ENCODE assay signal across 19 cellular contexts in genomic region chr12:119241049-119241448, GRCh38.
DNase-seq lines count a peak whose midpoint lies in the region; ATAC-seq and TF ChIP-seq lines count a peak whose summit lies in the region.
"Had no signal": no experiment of that assay in that cellular context is flagged by ENCODE, and none has a peak within 500 bp of the region (broad histone marks: within the 10 kb centered on the region; RNA-seq: fewer than 3 reads in every experiment).

No MANE protein-coding gene starts in this region.

- no peak overlapping the region for H2BK15ac ChIP-seq in mesendoderm (replicated peaks; ENCODE audit: low read depth)

- CTCF ChIA-PET in Caco-2 (lab: Charles Lee) = interaction anchor here (0.9 kb wide), 1 partner anchor 11 kb away, joined by 3 read pairs; no protein-coding TSS in a partner anchor
- CTCF ChIA-PET in WTC11 (lab: Charles Lee) = no interaction called here

- POLR2A ChIA-PET in Caco-2 (lab: Charles Lee) (interaction anchor here (0.5 kb wide), 1 partner anchor 475 kb away, joined by 3 read pairs; no protein-coding TSS in a partner anchor), WTC11 (lab: Charles Lee) (no interaction called here)

- DNase-seq in Caco-2 = peak in 1 of 2 experiments; percentile 46
- no peak for DNase-seq in WTC11 (ENCODE audit: low spot score)
- no peak for DNase-seq in lower lobe of right lung
- DNase-seq in upper lobe of right lung = no peak
- DNase-seq in DMS53 treated with DMSO at 0.1 percent for 48 hours (lab: John Stamatoyannopoulos, UW; ENCODE audit: unreplicated experiment) = no peak
- no peak for DNase-seq in mesendoderm
- DNase-seq in amygdala (lab: John Stamatoyannopoulos, UW) = no peak
- DNase-seq: Calu3; CD4-positive, CD25-positive, alpha-beta regulatory T cell; CD8-positive, alpha-beta T cell; DMS53; DND-41; H9 had no signal

- no peaks in the 10 kb centered on the region for H3K27me3 ChIP-seq in Caco-2 (replicated peaks; ENCODE audit: control insufficient read depth, insufficient read depth, low read length)
- H3K27me3 ChIP-seq in lower lobe of right lung (ENCODE audit: low read depth) = no peaks in the 10 kb centered on the region
- H3K27me3 ChIP-seq in upper lobe of right lung = no peaks in the 10 kb centered on the region
- H3K27me3 ChIP-seq in mesendoderm (ENCODE audit: insufficient read depth, low read length, poor library complexity) = no peaks in the 10 kb centered on the region
- H3K27me3 ChIP-seq: BLaER1 had no signal

- H3K4ac ChIP-seq in mesendoderm (ENCODE audit: low read depth, low read length) = no peak overlapping the region

- no peak overlapping the region for H2BK120ac ChIP-seq in mesendoderm (ENCODE audit: low read depth, low read length)

- peaks cover 34% of the 10 kb centered on the region for H3K4me1 Mint-ChIP-seq in Caco-2 (ENCODE audit: low read depth, unreplicated experiment)
- H3K4me1 Mint-ChIP-seq in WTC11 = peaks cover 34% of the 10 kb centered on the region
- H3K4me1 Mint-ChIP-seq: B cell; CD4-positive, CD25-positive, alpha-beta regulatory T cell had no signal

- ATAC-seq in WTC11 (no peak), lower lobe of right lung (peak; percentile 30 to 79), upper lobe of right lung (peak; percentile 41)
- ATAC-seq: CD8-positive, alpha-beta T cell; GM23338; HCT116 had no signal

- H2BK5ac ChIP-seq in mesendoderm (ENCODE audit: low read length) = no peak overlapping the region

- no TSS peak for BruUV-seq in Caco-2 (replicated peaks; lab: Mats Ljungman, UMichigan)

- TF ChIP-seq CTCF in Caco-2 (IDR thresholded peaks at IDR 0.05; ENCODE audit: insufficient read depth in 1 of 2, low read depth in 1 of 2, low read length in 1 of 2, severe bottlenecking in 1 of 2, unreplicated experiment in 1 of 2) (no peak), WTC11 (IDR thresholded peaks at IDR 0.05) (no peak), lower lobe of right lung (IDR thresholded peaks at IDR 0.05) (no peak), upper lobe of right lung (IDR thresholded peaks at IDR 0.05) (no peak)

- no peak overlapping the region for H3K23ac ChIP-seq in mesendoderm (ENCODE audit: low read length)

- H3K79me1 ChIP-seq in mesendoderm (ENCODE audit: low read length) = no peaks in the 10 kb centered on the region

- H3K36me3 Mint-ChIP-seq in Caco-2 (ENCODE audit: insufficient read depth, unreplicated experiment) (peaks cover 5% of the 10 kb centered on the region), WTC11 (no peaks in the 10 kb centered on the region)
- H3K36me3 Mint-ChIP-seq: CD4-positive, CD25-positive, alpha-beta regulatory T cell; CD8-positive, alpha-beta T cell had no signal

- H3K4me1 ChIP-seq in Caco-2 (peaks cover 34% of the 10 kb centered on the region), lower lobe of right lung (no peaks in the 10 kb centered on the region), upper lobe of right lung (no peaks in the 10 kb centered on the region), mesendoderm (ENCODE audit: control insufficient read depth, low read depth, low read length) (no peaks in the 10 kb centered on the region)
- H3K4me1 ChIP-seq: BLaER1 had no signal

- H3K36me3 ChIP-seq in Caco-2 (ENCODE audit: control insufficient read depth, insufficient read depth, low read length) (no peaks in the 10 kb centered on the region), lower lobe of right lung (no peaks in the 10 kb centered on the region), upper lobe of right lung (no peaks in the 10 kb centered on the region), mesendoderm (ENCODE audit: control insufficient read depth, insufficient read depth, low read length) (no peaks in the 10 kb centered on the region)
- H3K36me3 ChIP-seq: BLaER1 had no signal

- intact Hi-C loops in Caco-2 (cut with micrococcal nuclease; ENCODE audit: unreplicated experiment) = no loop called here
- intact Hi-C loops in lower lobe of right lung (cut with DNase I) = no loop called here
- intact Hi-C loops in upper lobe of right lung (cut with DNase I) = no loop called here

- no peaks in the 10 kb centered on the region for H3K9me3 ChIP-seq in Caco-2
- H3K9me3 ChIP-seq in lower lobe of right lung = no peaks in the 10 kb centered on the region
- no peaks in the 10 kb centered on the region for H3K9me3 ChIP-seq in upper lobe of right lung
- H3K9me3 ChIP-seq: BLaER1 had no signal

- peak overlapping the region; percentile 33 for H3K4me3 Mint-ChIP-seq in Caco-2 (ENCODE audit: unreplicated experiment)
- H3K4me3 Mint-ChIP-seq in WTC11 = no peak overlapping the region
- H3K4me3 Mint-ChIP-seq: B cell; CD4-positive, CD25-positive, alpha-beta regulatory T cell; CD8-positive, alpha-beta T cell; GM23338; H9 had no signal

- no peak overlapping the region for H3K4me2 ChIP-seq in mesendoderm (ENCODE audit: low read length)
- H3K4me2 ChIP-seq: BLaER1, GM23338 had no signal

- no peak overlapping the region for H4K8ac ChIP-seq in mesendoderm (ENCODE audit: low read depth, low read length)

- H3K27ac Mint-ChIP-seq in Caco-2 (ENCODE audit: unreplicated experiment) (peak overlapping the region; percentile 66), WTC11 (peak overlapping the region; percentile 44; the same call in 1 of the 2 replicates)
- H3K27ac Mint-ChIP-seq: B cell; CD4-positive, CD25-positive, alpha-beta regulatory T cell; CD8-positive, alpha-beta T cell; GM23338; H9 had no signal

- H2AK5ac ChIP-seq in mesendoderm (ENCODE audit: low read length) = no peak overlapping the region

- H4K5ac ChIP-seq in mesendoderm (ENCODE audit: low read length) = no peak overlapping the region

- peaks cover 8% of the 10 kb centered on the region for H3K9me3 Mint-ChIP-seq in Caco-2 (ENCODE audit: unreplicated experiment)
- H3K9me3 Mint-ChIP-seq in WTC11 = no peaks in the 10 kb centered on the region
- H3K9me3 Mint-ChIP-seq: H9 had no signal

- H3K27me3 Mint-ChIP-seq in Caco-2 (ENCODE audit: insufficient read depth, unreplicated experiment) (no peaks in the 10 kb centered on the region), WTC11 (ENCODE audit: low read depth) (no peaks in the 10 kb centered on the region)

- H3K56ac ChIP-seq in mesendoderm (ENCODE audit: low read length) = no peak overlapping the region

- H3K27ac ChIP-seq in lower lobe of right lung = no peak overlapping the region
- H3K27ac ChIP-seq in upper lobe of right lung = no peak overlapping the region
- no peak overlapping the region for H3K27ac ChIP-seq in mesendoderm (ENCODE audit: low read depth, low read length)
- H3K27ac ChIP-seq: 22Rv1, BLaER1, C4-2B had no signal

- H3K79me2 ChIP-seq in mesendoderm (ENCODE audit: control insufficient read depth, insufficient read depth, low read length) = no peaks in the 10 kb centered on the region

- no peak overlapping the region for H3K4me3 ChIP-seq in Caco-2 (ENCODE audit: low read depth, low read length)
- no peak overlapping the region for H3K4me3 ChIP-seq in lower lobe of right lung
- H3K4me3 ChIP-seq in upper lobe of right lung = no peak overlapping the region
- H3K4me3 ChIP-seq in mesendoderm (ENCODE audit: low read length) = no peak overlapping the region
- H3K4me3 ChIP-seq: BLaER1, GM23338 had no signal

- no peak overlapping the region for H3K18ac ChIP-seq in mesendoderm (ENCODE audit: low read length)

- no CpG with 5 or more reads among the region's 5 CpGs for WGBS in mesendoderm (ENCODE audit: extremely low coverage, insufficient coverage, low lambda C conversion rate)

- no peak overlapping the region for H3K9ac ChIP-seq in mesendoderm (ENCODE audit: low read length)
- H3K9ac ChIP-seq: BLaER1 had no signal

TF ChIP-seq in WTC11, 78 proteins besides CTCF, POLR2A, EP300 and RAD21 (continues in another document):
- no peak for TF ChIP-seq FOXJ3 (CRISPR knock-in tag; IDR thresholded peaks at IDR 0.05; ENCODE audit: borderline replicate concordance)
- TF ChIP-seq EMX1 (CRISPR knock-in tag; IDR thresholded peaks at IDR 0.05) = no peak
- no peak for TF ChIP-seq ELF4 (CRISPR knock-in tag; IDR thresholded peaks at IDR 0.05; ENCODE audit: low read depth)
- TF ChIP-seq USF1 (CRISPR knock-in tag; IDR thresholded peaks at IDR 0.05) = no peak
- no peak for TF ChIP-seq ESRRA (CRISPR knock-in tag; IDR thresholded peaks at IDR 0.05; ENCODE audit: borderline replicate concordance)
- no peak for TF ChIP-seq ZNF423 (CRISPR knock-in tag; IDR thresholded peaks at IDR 0.05)
- TF ChIP-seq RELA (CRISPR knock-in tag; IDR thresholded peaks at IDR 0.05; ENCODE audit: borderline replicate concordance) = no peak
- TF ChIP-seq CDX4 (CRISPR knock-in tag; IDR thresholded peaks at IDR 0.05; ENCODE audit: borderline replicate concordance) = no peak
- TF ChIP-seq FOXP4 (CRISPR knock-in tag; IDR thresholded peaks at IDR 0.05) = no peak
- no peak for TF ChIP-seq ZNF232 (CRISPR knock-in tag; IDR thresholded peaks at IDR 0.05)
